ENCODE assay signal across 1 cellular context in genomic region chr5:177557041-177557647, GRCh38.
TF ChIP-seq lines count a peak whose summit lies in the region.

No MANE protein-coding gene starts in this region.

TF ChIP-seq in H1, 55 proteins besides CTCF, POLR2A, EP300 and RAD21:
- TF ChIP-seq RNF2 (IDR thresholded peaks at IDR 0.05; ENCODE audit: borderline replicate concordance, low read depth, low read length, missing control alignments, poor library complexity, severe bottlenecking) (no peak), JUND (IDR thresholded peaks at IDR 0.05; ENCODE audit: low read length) (no peak), TAF1 (IDR thresholded peaks at IDR 0.05; ENCODE audit: low read depth, low read length) (no peak), HDAC2 (IDR thresholded peaks at IDR 0.05; ENCODE audit: borderline replicate concordance in 1 of 2, low read depth in 2 of 2, low read length in 2 of 2) (no peak), HDAC6 (IDR thresholded peaks at IDR 0.05; ENCODE audit: low read depth, low read length) (no peak), KDM4A (IDR thresholded peaks at IDR 0.05; ENCODE audit: low read depth, low read length, severe bottlenecking) (no peak)
- TF ChIP-seq, protein P1, sequence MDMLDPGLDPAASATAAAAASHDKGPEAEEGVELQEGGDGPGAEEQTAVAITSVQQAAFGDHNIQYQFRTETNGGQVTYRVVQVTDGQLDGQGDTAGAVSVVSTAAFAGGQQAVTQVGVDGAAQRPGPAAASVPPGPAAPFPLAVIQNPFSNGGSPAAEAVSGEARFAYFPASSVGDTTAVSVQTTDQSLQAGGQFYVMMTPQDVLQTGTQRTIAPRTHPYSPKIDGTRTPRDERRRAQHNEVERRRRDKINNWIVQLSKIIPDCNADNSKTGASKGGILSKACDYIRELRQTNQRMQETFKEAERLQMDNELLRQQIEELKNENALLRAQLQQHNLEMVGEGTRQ (IDR thresholded peaks at IDR 0.05; ENCODE audit: low read length), result 0 out of 2 replicates have a peak, but pooled peaks have one; percentile 43
